Comparison of ENCODE assay signal across 19 cellular contexts in genomic region chr11:15170170-15170569, GRCh38. TPM values are rescaled to one million over a fixed set of nuclear protein-coding genes. Genes with fewer than 3 reads are reported as not detected.
"Had no signal": no experiment of that assay in that cellular context is flagged by ENCODE, and none has a peak within 500 bp of the region (broad histone marks: within the 10 kb centered on the region; RNA-seq: fewer than 3 reads in every experiment).

No MANE protein-coding gene starts in this region.

- DNase-seq: activated CD4-positive, alpha-beta memory T cell treated with anti-CD3 and anti-CD28 coated beads for 36 hours; activated CD4-positive, alpha-beta T cell treated with anti-CD3 and anti-CD28 coated beads for 1 hour; activated gamma-delta T cell treated with Interleukin-2 at 50 U/mL for 16 hours; activated naive CD8-positive, alpha-beta T cell treated with anti-CD3 and anti-CD28 coated beads, Interleukin-2, amount 10 ng/mL, durations not matched to agents 7 days and 5 days; activated T-cell treated with anti-CD3 and anti-CD28 coated beads, Interleukin-2, amount 50 U/mL, for 72 hours; colonic mucosa; left colon; occipital lobe; psoas muscle; stimulated activated CD4-positive, alpha-beta T cell treated with anti-CD3 and anti-CD28 coated beads, Interleukin-12 subunit alpha, Interleukin-12 subunit beta, amount 100 ng/mL, for 4 hours; stimulated activated naive CD4-positive, alpha-beta T cell treated with Interleukin-2 at 50 U/mL for 16 hours; SW 1271; trophoblast cell had no signal

- H3K27ac ChIP-seq: ascending aorta, cardiac muscle cell, colonic mucosa, psoas muscle had no signal

- H3K36me3 ChIP-seq: ascending aorta, cardiac muscle cell, colonic mucosa had no signal

- H3K27me3 ChIP-seq: ascending aorta, cardiac muscle cell, colonic mucosa had no signal

- H3K4me3 Mint-ChIP-seq: activated CD4-positive, alpha-beta memory T cell treated with anti-CD3 and anti-CD28 coated beads for 36 hours; activated naive CD8-positive, alpha-beta T cell treated with anti-CD3 and anti-CD28 coated beads, Interleukin-2, amount 10 ng/mL, durations not matched to agents 7 days and 5 days; activated T-cell treated with anti-CD3 and anti-CD28 coated beads, Interleukin-2, amount 50 U/mL, for 72 hours; natural killer cell treated with Interleukin-12 subunit alpha and Interleukin-12 subunit beta and Interleukin-15 and Interleukin-18, amount 100 ng/mL, for 72 hours had no signal

- H3K9me3 Mint-ChIP-seq: activated CD4-positive, alpha-beta memory T cell treated with anti-CD3 and anti-CD28 coated beads for 36 hours; activated naive CD8-positive, alpha-beta T cell treated with anti-CD3 and anti-CD28 coated beads, Interleukin-2, amount 10 ng/mL, durations not matched to agents 7 days and 5 days; activated T-cell treated with anti-CD3 and anti-CD28 coated beads, Interleukin-2, amount 50 U/mL, for 72 hours; natural killer cell treated with Interleukin-12 subunit alpha and Interleukin-12 subunit beta and Interleukin-15 and Interleukin-18, amount 100 ng/mL, for 72 hours had no signal

- H3K4me1 Mint-ChIP-seq: activated naive CD8-positive, alpha-beta T cell treated with anti-CD3 and anti-CD28 coated beads, Interleukin-2, amount 10 ng/mL, durations not matched to agents 7 days and 5 days had no signal

- H3K27ac Mint-ChIP-seq: activated CD4-positive, alpha-beta memory T cell treated with anti-CD3 and anti-CD28 coated beads for 36 hours; activated naive CD8-positive, alpha-beta T cell treated with anti-CD3 and anti-CD28 coated beads, Interleukin-2, amount 10 ng/mL, durations not matched to agents 7 days and 5 days; activated T-cell treated with anti-CD3 and anti-CD28 coated beads, Interleukin-2, amount 50 U/mL, for 72 hours; natural killer cell treated with Interleukin-12 subunit alpha and Interleukin-12 subunit beta and Interleukin-15 and Interleukin-18, amount 100 ng/mL, for 72 hours had no signal

- H3K4me3 ChIP-seq: ascending aorta, cardiac muscle cell, colonic mucosa, psoas muscle had no signal

- ATAC-seq: activated T-cell treated with anti-CD3 and anti-CD28 coated beads, Interleukin-2, amount 50 U/mL, for 72 hours; left colon; natural killer cell treated with Interleukin-12 subunit alpha and Interleukin-12 subunit beta and Interleukin-15 and Interleukin-18, amount 100 ng/mL, for 72 hours; psoas muscle; sciatic nerve had no signal

- H3K9me3 ChIP-seq: ascending aorta, colonic mucosa, psoas muscle had no signal

- H3K36me3 Mint-ChIP-seq: activated CD4-positive, alpha-beta memory T cell treated with anti-CD3 and anti-CD28 coated beads for 36 hours; activated naive CD8-positive, alpha-beta T cell treated with anti-CD3 and anti-CD28 coated beads, Interleukin-2, amount 10 ng/mL, durations not matched to agents 7 days and 5 days; natural killer cell treated with Interleukin-12 subunit alpha and Interleukin-12 subunit beta and Interleukin-15 and Interleukin-18, amount 100 ng/mL, for 72 hours had no signal

- H3K4me1 ChIP-seq: ascending aorta, colonic mucosa, psoas muscle had no signal

RNA-seq across cellular contexts. Expression of gene INSC, which starts 55.4 kb away (rescaled TPM):
- total RNA-seq: ascending aorta, cardiac muscle cell, endothelial cell of umbilical vein, lung microvascular endothelial cell, psoas muscle had no signal
- polyA plus RNA-seq: cardiac muscle cell, endothelial cell of umbilical vein had no signal
